ENCODE assay signal across 8 cellular contexts in the genomic region with DNA sequence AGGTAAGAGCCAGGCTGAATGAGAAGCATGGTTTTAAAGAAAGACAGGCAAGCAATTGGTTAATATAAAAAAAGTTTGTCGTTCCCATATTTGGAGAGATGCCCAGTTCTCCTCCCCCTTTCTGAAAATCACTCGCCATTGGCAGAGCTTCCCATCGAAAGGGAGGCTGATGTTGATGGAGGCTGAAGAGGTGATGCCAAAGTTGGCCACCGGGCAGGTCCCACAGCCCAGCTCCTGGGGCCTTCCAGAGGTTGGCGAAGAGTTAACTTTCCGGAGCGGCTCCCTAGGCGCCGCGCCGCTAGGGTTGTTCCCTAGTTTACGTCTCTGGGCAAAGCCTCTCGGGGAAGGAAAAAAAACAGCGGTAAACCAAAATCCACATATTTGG. TPM values are rescaled to one million over a fixed set of nuclear protein-coding genes. Genes with fewer than 3 reads are reported as not detected.
DNase-seq lines count a peak whose midpoint lies in the region; ATAC-seq and TF ChIP-seq lines count a peak whose summit lies in the region.

No MANE protein-coding gene starts in this region.

- peak overlapping the region; percentile 89 for H3K9ac ChIP-seq in KMS-11

- no peaks in the 10 kb centered on the region; the same call in 1 of the 2 replicates for H3K27me3 ChIP-seq in KMS-11 (ENCODE audit: insufficient read depth, low read depth)
- peaks cover 18% of the 10 kb centered on the region for H3K27me3 ChIP-seq in foreskin keratinocyte
- no peaks in the 10 kb centered on the region for H3K27me3 ChIP-seq in osteoblast (ENCODE audit: insufficient read depth, low read length)

- no peaks in the 10 kb centered on the region for H3K4me1 ChIP-seq in KMS-11 (ENCODE audit: low read depth, poor library complexity, severe bottlenecking)
- peaks cover 7% of the 10 kb centered on the region for H3K4me1 ChIP-seq in foreskin keratinocyte
- peaks cover 21% of the 10 kb centered on the region for H3K4me1 ChIP-seq in osteoblast (ENCODE audit: insufficient read depth, low read length)

- H3K27ac Mint-ChIP-seq in T-helper 17 cell = no peak overlapping the region

- H3K27ac ChIP-seq in KMS-11 (peak overlapping the region; percentile 46; the same call in 1 of the 2 replicates), foreskin keratinocyte (no peak overlapping the region), osteoblast (ENCODE audit: low read depth, low read length) (peak overlapping the region; percentile 42)

- peaks cover 79% of the 10 kb centered on the region for H3K27me3 Mint-ChIP-seq in T-helper 17 cell

- no peaks in the 10 kb centered on the region for H3K9me3 ChIP-seq in T-helper 17 cell (ENCODE audit: control insufficient read depth, low read length, poor library complexity, severe bottlenecking)
- H3K9me3 ChIP-seq in osteoblast (ENCODE audit: low read depth, low read length) = no peaks in the 10 kb centered on the region

- H3K4me1 Mint-ChIP-seq in T-helper 17 cell = peaks cover 2% of the 10 kb centered on the region

- H3K79me2 ChIP-seq in KMS-11 (ENCODE audit: insufficient read depth, low read depth) = no peaks in the 10 kb centered on the region
- H3K79me2 ChIP-seq in osteoblast (ENCODE audit: insufficient read depth, low read length) = no peaks in the 10 kb centered on the region

- H3K4me3 Mint-ChIP-seq in T-helper 17 cell = peak overlapping the region; percentile 84

- DNase-seq in DMS114 treated with DMSO at 0.1 percent for 48 hours (lab: John Stamatoyannopoulos, UW; ENCODE audit: unreplicated experiment) = peak; percentile 73
- no peak for DNase-seq in T-helper 17 cell
- no peak for DNase-seq in foreskin keratinocyte
- peak; percentile 90 for DNase-seq in osteoblast (ENCODE audit: insufficient read length, low spot score, missing footprints)
- no peak for DNase-seq in HK-2 (ENCODE audit: unreplicated experiment)

- ATAC-seq in T-helper 17 cell (no peak), foreskin keratinocyte (peak; percentile 57), HG02588 (IDR thresholded peaks at IDR 0.05; ENCODE audit: unreplicated experiment) (no peak), HG03342 (IDR thresholded peaks at IDR 0.05; ENCODE audit: unreplicated experiment) (no peak)

- peak overlapping the region; percentile 81 for H2AFZ ChIP-seq in KMS-11 (ENCODE audit: low read depth)
- peak overlapping the region; percentile 91 for H2AFZ ChIP-seq in osteoblast (ENCODE audit: low read length)

- H3K36me3 Mint-ChIP-seq in T-helper 17 cell (ENCODE audit: low read depth) = no peaks in the 10 kb centered on the region

- H3K4me2 ChIP-seq in KMS-11 (peak overlapping the region; percentile 8), osteoblast (ENCODE audit: insufficient read depth, low read length) (peak overlapping the region; percentile 89)

- H3K36me3 ChIP-seq in KMS-11 (ENCODE audit: insufficient read depth) (no peaks in the 10 kb centered on the region), osteoblast (ENCODE audit: insufficient read depth, low read length) (no peaks in the 10 kb centered on the region)

- H4K20me1 ChIP-seq in KMS-11 (ENCODE audit: insufficient read depth) (no peaks in the 10 kb centered on the region), osteoblast (ENCODE audit: insufficient read depth, low read length) (no peaks in the 10 kb centered on the region)

- TF ChIP-seq CTCF in KMS-11 (conservative IDR thresholded peaks at IDR 0.05; ENCODE audit: low read depth, low read length) = no peak
- no peak for TF ChIP-seq CTCF in foreskin keratinocyte (conservative IDR thresholded peaks at IDR 0.05)
- no peak for TF ChIP-seq CTCF in osteoblast (IDR thresholded peaks at IDR 0.05; ENCODE audit: extremely low read depth, low read depth, low read length)

- H3K4me3 ChIP-seq in KMS-11 (IDR thresholded peaks at IDR 0.05; ENCODE audit: insufficient read depth, low read depth, low read length) (no peak overlapping the region), osteoblast (ENCODE audit: insufficient read depth, low read length) (peak overlapping the region; percentile 80)

RNA-seq across cellular contexts. Expression of a gene that starts 0.8 kb away (rescaled TPM):
- total RNA-seq in T-helper 17 cell (not detected), foreskin keratinocyte (3.0 and 3.7 TPM in 2 replicates), osteoblast (19.7 and 21.4 TPM in 2 replicates)
- 2.4 and 3.3 TPM in 2 replicates for polyA plus RNA-seq in foreskin keratinocyte

Comparison
In these comparisons a context has a peak if more than half of its experiments do, and no peak if none do; other contexts are left out.
1. DNase-seq: peak in DMS114 treated with DMSO at 0.1 percent for 48 hours (single experiment) and osteoblast (single experiment); none in T-helper 17 cell (0 of 3), foreskin keratinocyte (0 of 2) and HK-2 (single experiment).